ENCODE assay signal across 10 cellular contexts in the genomic region with DNA sequence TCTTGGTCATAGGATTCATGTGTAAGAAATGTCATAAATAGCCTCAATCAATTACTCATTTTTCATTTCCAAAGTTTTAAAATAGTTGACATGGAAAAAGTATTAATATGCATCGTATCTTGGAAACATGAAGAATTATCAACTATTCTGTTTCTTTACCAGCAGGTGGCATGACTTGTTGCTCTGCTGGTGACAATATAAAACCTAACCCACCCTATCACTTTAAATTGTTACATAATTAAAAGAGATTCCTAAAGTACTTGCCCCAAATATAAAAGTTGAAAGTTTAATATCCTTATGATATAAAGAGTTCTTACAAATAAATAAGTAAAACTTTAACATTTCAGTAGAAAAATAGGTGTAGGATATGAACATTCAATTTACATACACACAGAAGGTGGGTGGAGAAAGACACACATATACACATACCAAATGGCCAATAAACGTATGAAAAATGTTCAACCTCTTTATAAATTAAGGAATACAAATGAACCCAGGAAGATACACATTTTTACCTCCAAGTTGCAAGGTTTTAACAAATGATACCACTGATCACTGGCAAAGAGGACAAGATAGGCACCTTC. TPM values are rescaled to one million over a fixed set of nuclear protein-coding genes. Genes with fewer than 3 reads are reported as not detected.
DNase-seq lines count a peak whose midpoint lies in the region; ATAC-seq and TF ChIP-seq lines count a peak whose summit lies in the region.
"Had no signal": no experiment of that assay in that cellular context is flagged by ENCODE, and none has a peak within 500 bp of the region (broad histone marks: within the 10 kb centered on the region; RNA-seq: fewer than 3 reads in every experiment).

No MANE protein-coding gene starts in this region.

- 24 to 50% methylated on average over 2 of the region's 2 CpGs for WGBS in transverse colon (ENCODE audit: low coverage in 1 of 2), 2 donors

- no peaks in the 10 kb centered on the region for H3K36me3 Mint-ChIP-seq in stimulated activated memory B cell treated with anti-CD40 and anti-IgM and Interleukin-4, amounts not matched to agents 10 μg/mL and 1 μg/mL and 100 μg/mL, for 72 hours
- H3K36me3 Mint-ChIP-seq: CD8-positive, alpha-beta memory T cell had no signal

- no peak overlapping the region for H3K27ac Mint-ChIP-seq in stimulated activated memory B cell treated with anti-CD40 and anti-IgM and Interleukin-4, amounts not matched to agents 10 μg/mL and 1 μg/mL and 100 μg/mL, for 72 hours
- H3K27ac Mint-ChIP-seq: activated CD4-positive, alpha-beta T cell treated with anti-CD3 and anti-CD28 coated beads, Interleukin-2, amount 10 ng/mL, durations not matched to agents 24 days and 14 days; CD8-positive, alpha-beta memory T cell had no signal

- H3K4me3 ChIP-seq in cardiac muscle cell, result no peak overlapping the region
- H3K4me3 ChIP-seq in transverse colon, result no peak overlapping the region

- H3K4me1 ChIP-seq in cardiac muscle cell (ENCODE audit: low read depth) (peaks cover 9% of the 10 kb centered on the region), foreskin keratinocyte (peaks cover 51% of the 10 kb centered on the region), transverse colon (peaks cover 0 to 8% (median 2%) of the 10 kb centered on the region in 4 donors)

- H3K9me3 Mint-ChIP-seq in stimulated activated memory B cell treated with anti-CD40 and anti-IgM and Interleukin-4, amounts not matched to agents 10 μg/mL and 1 μg/mL and 100 μg/mL, for 72 hours, result no peaks in the 10 kb centered on the region
- H3K9me3 Mint-ChIP-seq: activated CD4-positive, alpha-beta T cell treated with anti-CD3 and anti-CD28 coated beads, Interleukin-2, amount 10 ng/mL, durations not matched to agents 24 days and 14 days; CD8-positive, alpha-beta memory T cell had no signal

- TF ChIP-seq POLR2A in transverse colon (IDR thresholded peaks at IDR 0.05), result no peak

- peaks cover 6% of the 10 kb centered on the region for H3K4me1 Mint-ChIP-seq in stimulated activated memory B cell treated with anti-CD40 and anti-IgM and Interleukin-4, amounts not matched to agents 10 μg/mL and 1 μg/mL and 100 μg/mL, for 72 hours

- ATAC-seq in foreskin keratinocyte, result no peak
- no peak for ATAC-seq in stimulated activated memory B cell treated with anti-CD40 and anti-IgM and Interleukin-4, amounts not matched to agents 10 μg/mL and 1 μg/mL and 100 μg/mL, for 72 hours

- H3K36me3 ChIP-seq in cardiac muscle cell (no peaks in the 10 kb centered on the region), transverse colon (no peaks in the 10 kb centered on the region)

- H3K4me3 Mint-ChIP-seq in stimulated activated memory B cell treated with anti-CD40 and anti-IgM and Interleukin-4, amounts not matched to agents 10 μg/mL and 1 μg/mL and 100 μg/mL, for 72 hours, result no peak overlapping the region
- H3K4me3 Mint-ChIP-seq: activated CD4-positive, alpha-beta T cell treated with anti-CD3 and anti-CD28 coated beads, Interleukin-2, amount 10 ng/mL, durations not matched to agents 24 days and 14 days; CD8-positive, alpha-beta memory T cell had no signal

- TF ChIP-seq EP300 in transverse colon (IDR thresholded peaks at IDR 0.05; ENCODE audit: low read depth), result no peak

- in situ Hi-C loops in SK-MEL-5 (cut with HindIII; ENCODE audit: low pct_unique_long_range_greater_than_20kb, low sequenced_read_pairs) (no loop called here), transverse colon (cut with MboI; ENCODE audit: low pct_ligation_motif_present in 1 of 4, low pct_unique_long_range_greater_than_20kb in 1 of 4, low sequenced_read_pairs in 3 of 4) (loop anchor here in 1 of 4 donors (10.0 kb wide), 1 partner anchor 177 kb away; no protein-coding TSS in a partner anchor)

- TF ChIP-seq CTCF in cardiac muscle cell (IDR thresholded peaks at IDR 0.05; ENCODE audit: low read depth, low read length), result peak; percentile 50
- peak; percentile 71 for TF ChIP-seq CTCF in foreskin keratinocyte (conservative IDR thresholded peaks at IDR 0.05)
- peak; percentile 35 to 63 (median 48) for TF ChIP-seq CTCF in transverse colon (IDR thresholded peaks at IDR 0.05)

- H3K27ac ChIP-seq in cardiac muscle cell (no peak overlapping the region), foreskin keratinocyte (no peak overlapping the region), transverse colon (no peak overlapping the region)

- DNase-seq in cardiac muscle cell (ENCODE audit: low read depth in 1 of 2, low spot score in 1 of 2), result no peak
- no peak for DNase-seq in cardiac septum (ENCODE audit: low spot score)
- DNase-seq in SK-MEL-5 (ENCODE audit: low read depth, low spot score), result peak; percentile 38
- DNase-seq in foreskin keratinocyte, result no peak
- DNase-seq in transverse colon, result no peak
- DNase-seq in NCI-H2107 (lab: John Stamatoyannopoulos, UW), result no peak
- DNase-seq in NCI-H2171 (lab: John Stamatoyannopoulos, UW), result no peak
- DNase-seq: activated CD4-positive, alpha-beta T cell treated with anti-CD3 and anti-CD28 coated beads, Interleukin-2, amount 10 ng/mL, durations not matched to agents 24 days and 14 days had no signal

- H3K27me3 ChIP-seq in cardiac muscle cell, result no peaks in the 10 kb centered on the region
- no peaks in the 10 kb centered on the region for H3K27me3 ChIP-seq in foreskin keratinocyte
- H3K27me3 ChIP-seq in transverse colon, result peaks cover 7% of the 10 kb centered on the region

- H3K9me3 ChIP-seq in cardiac muscle cell (ENCODE audit: low read depth) (no peaks in the 10 kb centered on the region), transverse colon (no peaks in the 10 kb centered on the region)

- peaks cover under 1% of the 10 kb centered on the region for H3K27me3 Mint-ChIP-seq in stimulated activated memory B cell treated with anti-CD40 and anti-IgM and Interleukin-4, amounts not matched to agents 10 μg/mL and 1 μg/mL and 100 μg/mL, for 72 hours

- intact Hi-C loops in cardiac septum (cut with DNase I) (no loop called here), transverse colon (cut with DNase I; ENCODE audit: low total_unique reads) (no loop called here)

RNA-seq across cellular contexts. Expression of a gene that starts 30.6 kb away (rescaled TPM):
- total RNA-seq in cardiac muscle cell (142 and 258 TPM in 2 replicates), cardiac septum (217 TPM), foreskin keratinocyte (9.5 and 17.2 TPM in 2 replicates), transverse colon (10 to 100 TPM; 38.9 to 57.5 (median 44.4) TPM)
- polyA plus RNA-seq in cardiac muscle cell (95.6 and 119 TPM in 2 replicates), foreskin keratinocyte (1.4 and 2.4 TPM in 2 replicates)
- total RNA-seq in SK-MEL-5 (2014; rRNA removed; shearing (Covaris generic)), result 2.8 and 3.1 TPM in 2 replicates
- 5.9 and 14.2 TPM in 2 replicates for polyA plus RNA-seq in SK-MEL-5 (2015; cell fraction: cytosol; rRNA removed)
- polyA plus RNA-seq in SK-MEL-5 (2015; cell fraction: nucleus; rRNA removed), result 2.3 and 2.9 TPM in 2 replicates
